10 cellular contexts compared by ENCODE assay signal in the genomic region with DNA sequence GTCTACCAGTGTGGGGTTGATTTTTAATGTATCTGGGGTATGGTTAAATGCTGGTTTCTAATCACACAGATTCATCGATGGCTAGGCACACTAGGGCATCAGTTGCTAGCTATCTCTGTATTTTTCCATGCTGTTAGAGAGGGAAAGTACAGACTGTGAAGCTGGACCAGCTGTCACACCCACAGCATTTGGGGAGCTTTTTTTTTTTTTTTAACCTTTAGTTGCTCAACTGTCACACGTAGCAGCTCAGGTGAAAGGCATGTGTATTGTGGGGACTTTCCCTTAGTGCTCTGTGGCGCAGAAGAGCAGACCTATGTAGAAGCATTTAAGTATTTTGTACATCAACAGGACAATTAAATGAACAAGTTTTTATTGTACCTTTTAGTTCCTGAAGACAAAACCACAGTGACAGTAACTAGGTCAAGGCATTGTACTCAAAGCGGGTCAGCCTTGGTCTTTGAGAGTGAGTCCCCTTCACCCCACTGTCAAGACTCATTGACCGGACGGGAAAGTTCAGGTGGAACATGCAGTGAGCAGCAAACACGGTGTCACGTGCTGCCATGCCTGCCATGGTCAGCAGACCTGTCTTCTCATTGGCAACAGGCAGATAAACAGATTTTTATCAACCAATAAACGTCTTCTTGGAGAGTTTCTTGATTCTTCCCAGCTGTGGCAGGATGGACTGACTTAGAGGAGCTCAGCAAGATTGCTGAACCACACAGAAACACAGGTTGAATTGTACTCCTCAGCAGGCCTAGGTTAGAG.
A peak's percentile ranks its signal among the peaks of the same experiment; 100 is the strongest.
DNase-seq lines count a peak whose midpoint lies in the region; ATAC-seq and TF ChIP-seq lines count a peak whose summit lies in the region.
"Had no signal": no experiment of that assay in that cellular context is flagged by ENCODE, and none has a peak within 500 bp of the region (broad histone marks: within the 10 kb centered on the region; RNA-seq: fewer than 3 reads in every experiment).

No MANE protein-coding gene starts in this region.

- no peak for TF ChIP-seq CTCF in mesothelial cell of epicardium (IDR thresholded peaks at IDR 0.05; ENCODE audit: unreplicated experiment)

- no peaks in the 10 kb centered on the region for H3K9me3 ChIP-seq in CD4-positive, CD25-positive, alpha-beta regulatory T cell (ENCODE audit: control insufficient read depth in 2 of 2, low read length in 2 of 2)

- peaks cover 9 to 25% (median 18%) of the 10 kb centered on the region in 4 donors for H3K4me1 Mint-ChIP-seq in CD4-positive, CD25-positive, alpha-beta regulatory T cell
- no peaks in the 10 kb centered on the region for H3K4me1 Mint-ChIP-seq in mesothelial cell of epicardium

- peaks cover 3% of the 10 kb centered on the region for H3K36me3 Mint-ChIP-seq in CD4-positive, CD25-positive, alpha-beta regulatory T cell
- no peaks in the 10 kb centered on the region for H3K36me3 Mint-ChIP-seq in mesothelial cell of epicardium

- H3K4me3 Mint-ChIP-seq in CD4-positive, CD25-positive, alpha-beta regulatory T cell = peak overlapping the region in 2 of 4 donors; percentile 37 to 44
- no peak overlapping the region for H3K4me3 Mint-ChIP-seq in mesothelial cell of epicardium

- peaks cover 11% of the 10 kb centered on the region for H3K4me1 ChIP-seq in CD4-positive, CD25-positive, alpha-beta regulatory T cell (ENCODE audit: control insufficient read depth, insufficient read depth, low read length, poor library complexity, severe bottlenecking)

- H3K27ac Mint-ChIP-seq in CD4-positive, CD25-positive, alpha-beta regulatory T cell = peak overlapping the region; percentile 66 to 81 (median 79)
- H3K27ac Mint-ChIP-seq in mesothelial cell of epicardium = no peak overlapping the region

- H3K27ac ChIP-seq in CD4-positive, CD25-positive, alpha-beta regulatory T cell (ENCODE audit: insufficient read depth, low read length, poor library complexity, severe bottlenecking) = no peak overlapping the region
- H3K27ac ChIP-seq: C4-2B had no signal

- DNase-seq in CD4-positive, CD25-positive, alpha-beta regulatory T cell = peak in 2 of 3 donors; percentile 14 to 70
- DNase-seq in activated naive CD4-positive, alpha-beta T cell treated with anti-CD3 and anti-CD28 coated beads, Interleukin-2, amount 50 U/mL, for 16 hours = peak; percentile 27
- DNase-seq in mesothelial cell of epicardium (ENCODE audit: low spot score in 2 of 2, unreplicated experiment in 2 of 2) = no peak
- DNase-seq in islet precursor cell = no peak
- DNase-seq in effector CD4-positive, alpha-beta T cell = no peak
- DNase-seq: anterior cingulate cortex had no signal

- no peaks in the 10 kb centered on the region for H3K36me3 ChIP-seq in CD4-positive, CD25-positive, alpha-beta regulatory T cell (ENCODE audit: control insufficient read depth, insufficient read depth, low read length)

- H3K9me3 Mint-ChIP-seq in CD4-positive, CD25-positive, alpha-beta regulatory T cell = peaks cover 0 to 9% (median 3%) of the 10 kb centered on the region in 7 donors
- peaks cover 20% of the 10 kb centered on the region for H3K9me3 Mint-ChIP-seq in mesothelial cell of epicardium

- no peaks in the 10 kb centered on the region for H3K27me3 ChIP-seq in CD4-positive, CD25-positive, alpha-beta regulatory T cell (ENCODE audit: control insufficient read depth, insufficient read depth, low read length)

- peak in 1 of 2 donors; percentile 56 for ATAC-seq in CD4-positive, CD25-positive, alpha-beta regulatory T cell (ENCODE audit: low read depth in 2 of 2)
- ATAC-seq in GM18868 (IDR thresholded peaks at IDR 0.05; ENCODE audit: unreplicated experiment) (peak; percentile 72), HG02885 (IDR thresholded peaks at IDR 0.05; ENCODE audit: poor library complexity, unreplicated experiment) (peak; percentile 70), HG02840 (IDR thresholded peaks at IDR 0.05; ENCODE audit: low FRiP score, unreplicated experiment) (no peak)

- H3K27me3 Mint-ChIP-seq in CD4-positive, CD25-positive, alpha-beta regulatory T cell = no peaks in the 10 kb centered on the region
- H3K27me3 Mint-ChIP-seq in mesothelial cell of epicardium (ENCODE audit: low read depth) = no peaks in the 10 kb centered on the region

- H3K4me3 ChIP-seq in CD4-positive, CD25-positive, alpha-beta regulatory T cell (ENCODE audit: low read depth, low read length) = peak overlapping the region; percentile 15

Comparison
In these comparisons a context has a peak if more than half of its experiments do, and no peak if none do; other contexts are left out.
1. DNase-seq: peak in CD4-positive, CD25-positive, alpha-beta regulatory T cell (2 of 3) and activated naive CD4-positive, alpha-beta T cell treated with anti-CD3 and anti-CD28 coated beads, Interleukin-2, amount 50 U/mL, for 16 hours (single experiment); none in mesothelial cell of epicardium (0 of 2), islet precursor cell (single experiment) and effector CD4-positive, alpha-beta T cell (single experiment).